Comparison of ENCODE assay signal across 2 cellular contexts in the genomic region with DNA sequence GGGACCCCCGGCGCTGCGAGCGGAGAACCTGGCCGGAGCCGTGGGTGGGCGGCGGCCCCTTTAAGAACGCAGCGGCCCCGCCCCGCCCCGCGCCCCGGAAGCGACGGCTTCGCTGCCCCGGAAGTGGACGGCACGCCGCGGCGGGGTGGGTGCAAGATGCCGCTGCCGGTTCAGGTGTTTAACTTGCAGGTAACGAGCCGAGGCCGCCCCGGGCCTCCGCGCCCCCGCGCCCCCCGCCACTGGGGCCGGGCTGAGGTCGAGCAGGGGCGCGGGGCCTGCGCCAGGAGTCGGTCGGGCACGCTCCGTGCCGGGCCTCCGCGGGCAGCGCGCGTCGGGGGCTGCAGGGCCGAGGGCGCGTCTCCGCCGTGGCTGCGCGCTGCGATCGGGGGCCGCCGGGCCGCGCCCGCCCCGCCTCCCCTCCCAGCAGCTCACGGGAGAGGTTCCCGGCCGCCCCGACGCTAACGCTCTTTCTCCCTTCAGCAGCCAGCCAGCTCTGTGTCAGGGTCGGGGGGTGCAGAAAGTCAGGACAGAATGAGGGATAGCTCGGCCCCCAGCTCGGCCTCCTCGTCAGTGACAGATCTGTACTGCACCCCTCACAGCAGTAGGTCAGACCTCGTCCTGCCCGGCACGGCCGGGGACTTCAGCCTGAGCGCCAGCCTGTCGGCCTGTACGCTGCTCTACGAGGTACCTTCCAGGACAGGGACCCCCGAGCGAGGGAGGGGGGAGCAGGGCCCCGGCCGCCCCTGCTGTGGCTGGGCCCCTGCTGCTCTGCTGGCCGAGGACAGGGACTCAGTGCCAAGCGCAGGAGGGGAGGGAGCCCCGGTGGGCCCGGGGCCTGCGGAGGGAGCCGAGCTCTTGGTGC.
A peak's percentile ranks its signal among the peaks of the same experiment; 100 is the strongest.
TF ChIP-seq lines count a peak whose summit lies in the region.

Gene GPS1 (plus strand): TSS at position 123 of the 862 bp plus-strand sequence. CDS start 34 bp downstream, at position 157.
A gene with protein sequence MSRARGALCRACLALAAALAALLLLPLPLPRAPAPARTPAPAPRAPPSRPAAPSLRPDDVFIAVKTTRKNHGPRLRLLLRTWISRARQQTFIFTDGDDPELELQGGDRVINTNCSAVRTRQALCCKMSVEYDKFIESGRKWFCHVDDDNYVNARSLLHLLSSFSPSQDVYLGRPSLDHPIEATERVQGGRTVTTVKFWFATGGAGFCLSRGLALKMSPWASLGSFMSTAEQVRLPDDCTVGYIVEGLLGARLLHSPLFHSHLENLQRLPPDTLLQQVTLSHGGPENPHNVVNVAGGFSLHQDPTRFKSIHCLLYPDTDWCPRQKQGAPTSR (minus strand): TSS at position 36 of the 862 bp plus-strand sequence. CDS start 45 bp downstream, outside the sequence.

TF ChIP-seq in IMR-90, 13 proteins besides CTCF, POLR2A, EP300 and RAD21:
- TF ChIP-seq USF2 (IDR thresholded peaks at IDR 0.05; ENCODE audit: low read depth, low read length): no peak
- no peak for TF ChIP-seq NFE2L2 (IDR thresholded peaks at IDR 0.05; ENCODE audit: low read depth, low read length)
- no peak for TF ChIP-seq CEBPB (IDR thresholded peaks at IDR 0.05; ENCODE audit: low read depth, low read length)
- TF ChIP-seq MXI1 (IDR thresholded peaks at IDR 0.05; ENCODE audit: borderline replicate concordance, low read depth, low read length): peak; percentile 76
- no peak for TF ChIP-seq SMC3 (IDR thresholded peaks at IDR 0.05; ENCODE audit: low read depth, low read length)
- no peak for TF ChIP-seq FOS (IDR thresholded peaks at IDR 0.05; ENCODE audit: low read depth, low read length)
- no peak for TF ChIP-seq CHD1 (IDR thresholded peaks at IDR 0.05; ENCODE audit: low read depth, low read length)
- TF ChIP-seq MAFK (IDR thresholded peaks at IDR 0.05; ENCODE audit: low read depth, low read length): no peak
- peak; percentile 85; the same call in 1 of the 2 replicates for TF ChIP-seq MAZ (IDR thresholded peaks at IDR 0.05; ENCODE audit: borderline replicate concordance, low read depth, low read length)
- no peak for TF ChIP-seq RFX5 (IDR thresholded peaks at IDR 0.05; ENCODE audit: low read depth, low read length)
- no peak for TF ChIP-seq BHLHE40 (IDR thresholded peaks at IDR 0.05; ENCODE audit: low read depth, low read length)

TF ChIP-seq in SK-N-SH, 30 proteins besides CTCF, POLR2A, EP300 and RAD21:
- TF ChIP-seq FOSL2 (IDR thresholded peaks at IDR 0.05; ENCODE audit: borderline replicate concordance, low read depth) (no peak), POLR2AphosphoS5 (IDR thresholded peaks at IDR 0.05; ENCODE audit: low read depth, low read length) (peak; percentile 59), TAF1 (IDR thresholded peaks at IDR 0.05; ENCODE audit: borderline replicate concordance, low read depth, low read length) (peak; percentile 61), NRF1 (IDR thresholded peaks at IDR 0.05; ENCODE audit: low read depth, low read length) (no peak), CHD2 (IDR thresholded peaks at IDR 0.05; ENCODE audit: low read length, partially characterized antibody) (peak; percentile 60), JUND (IDR thresholded peaks at IDR 0.05) (no peak), TCF12 (IDR thresholded peaks at IDR 0.05) (no peak), TEAD4 (IDR thresholded peaks at IDR 0.05; ENCODE audit: borderline replicate concordance, insufficient read depth) (no peak), MXI1 (IDR thresholded peaks at IDR 0.05; ENCODE audit: low read depth, low read length) (peak; percentile 80), SIN3A (IDR thresholded peaks at IDR 0.05; ENCODE audit: borderline replicate concordance, low read depth, low read length) (peak; percentile 69; the same call in 1 of the 2 replicates), NFIC (IDR thresholded peaks at IDR 0.05; ENCODE audit: borderline replicate concordance) (no peak), GABPA (IDR thresholded peaks at IDR 0.05; ENCODE audit: low read depth) (peak; percentile 91)
- TF ChIP-seq, protein P1, sequence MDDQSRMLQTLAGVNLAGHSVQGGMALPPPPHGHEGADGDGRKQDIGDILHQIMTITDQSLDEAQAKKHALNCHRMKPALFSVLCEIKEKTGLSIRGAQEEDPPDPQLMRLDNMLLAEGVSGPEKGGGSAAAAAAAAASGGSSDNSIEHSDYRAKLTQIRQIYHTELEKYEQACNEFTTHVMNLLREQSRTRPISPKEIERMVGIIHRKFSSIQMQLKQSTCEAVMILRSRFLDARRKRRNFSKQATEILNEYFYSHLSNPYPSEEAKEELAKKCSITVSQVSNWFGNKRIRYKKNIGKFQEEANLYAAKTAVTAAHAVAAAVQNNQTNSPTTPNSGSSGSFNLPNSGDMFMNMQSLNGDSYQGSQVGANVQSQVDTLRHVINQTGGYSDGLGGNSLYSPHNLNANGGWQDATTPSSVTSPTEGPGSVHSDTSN (IDR thresholded peaks at IDR 0.05): no peak
- TF ChIP-seq, protein P2, sequence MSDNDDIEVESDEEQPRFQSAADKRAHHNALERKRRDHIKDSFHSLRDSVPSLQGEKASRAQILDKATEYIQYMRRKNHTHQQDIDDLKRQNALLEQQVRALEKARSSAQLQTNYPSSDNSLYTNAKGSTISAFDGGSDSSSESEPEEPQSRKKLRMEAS (IDR thresholded peaks at IDR 0.05; ENCODE audit: low read depth): peak; percentile 87
TF ChIP-seq in SK-N-SH: peak in this region for 7.
